2 cellular contexts compared by ENCODE assay signal in the genomic region with DNA sequence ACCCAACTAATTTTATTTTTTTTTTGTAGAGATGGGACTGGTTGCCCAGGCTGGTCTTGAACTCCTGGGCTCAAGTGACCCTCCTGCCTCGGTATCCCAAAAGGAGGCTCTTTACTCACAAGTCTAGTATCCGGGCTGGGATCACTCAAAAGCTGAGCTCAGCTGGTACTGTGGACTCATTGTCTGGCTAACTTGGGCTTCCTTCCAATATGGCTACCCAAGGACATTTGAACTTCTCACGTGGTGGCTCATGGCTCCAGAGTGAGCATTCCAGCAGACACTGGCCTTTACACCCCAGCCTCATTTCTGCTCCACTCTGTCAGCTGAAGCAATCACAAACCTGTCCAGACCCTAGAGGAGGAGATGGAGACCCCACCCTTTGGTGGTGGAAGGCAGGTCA.
TF ChIP-seq lines count a peak whose summit lies in the region.

No MANE protein-coding gene starts in this region.

TF ChIP-seq in Ishikawa, 13 proteins besides CTCF, POLR2A, EP300 and RAD21:
- TF ChIP-seq TEAD4 (IDR thresholded peaks at IDR 0.05), result no peak
- 0 out of 2 replicates have a peak, but pooled peaks have one; percentile 49 for TF ChIP-seq YY1 (IDR thresholded peaks at IDR 0.05; ENCODE audit: low read depth)
- TF ChIP-seq CEBPB (IDR thresholded peaks at IDR 0.05), result no peak
TF ChIP-seq in Ishikawa: peak in this region for 1.

TF ChIP-seq in GM12878, 131 proteins besides CTCF, POLR2A, EP300 and RAD21:
- TF ChIP-seq NFYA (IDR thresholded peaks at IDR 0.05; ENCODE audit: borderline replicate concordance, low read depth, low read length), result no peak
- TF ChIP-seq, protein P1, sequence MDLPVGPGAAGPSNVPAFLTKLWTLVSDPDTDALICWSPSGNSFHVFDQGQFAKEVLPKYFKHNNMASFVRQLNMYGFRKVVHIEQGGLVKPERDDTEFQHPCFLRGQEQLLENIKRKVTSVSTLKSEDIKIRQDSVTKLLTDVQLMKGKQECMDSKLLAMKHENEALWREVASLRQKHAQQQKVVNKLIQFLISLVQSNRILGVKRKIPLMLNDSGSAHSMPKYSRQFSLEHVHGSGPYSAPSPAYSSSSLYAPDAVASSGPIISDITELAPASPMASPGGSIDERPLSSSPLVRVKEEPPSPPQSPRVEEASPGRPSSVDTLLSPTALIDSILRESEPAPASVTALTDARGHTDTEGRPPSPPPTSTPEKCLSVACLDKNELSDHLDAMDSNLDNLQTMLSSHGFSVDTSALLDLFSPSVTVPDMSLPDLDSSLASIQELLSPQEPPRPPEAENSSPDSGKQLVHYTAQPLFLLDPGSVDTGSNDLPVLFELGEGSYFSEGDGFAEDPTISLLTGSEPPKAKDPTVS (IDR thresholded peaks at IDR 0.05; ENCODE audit: low read depth, low read length), result no peak
- TF ChIP-seq YY1 (IDR thresholded peaks at IDR 0.05; ENCODE audit: low read depth, low read length), result peak; percentile 39; the same call in 1 of the 2 replicates
